In the genomic region with DNA sequence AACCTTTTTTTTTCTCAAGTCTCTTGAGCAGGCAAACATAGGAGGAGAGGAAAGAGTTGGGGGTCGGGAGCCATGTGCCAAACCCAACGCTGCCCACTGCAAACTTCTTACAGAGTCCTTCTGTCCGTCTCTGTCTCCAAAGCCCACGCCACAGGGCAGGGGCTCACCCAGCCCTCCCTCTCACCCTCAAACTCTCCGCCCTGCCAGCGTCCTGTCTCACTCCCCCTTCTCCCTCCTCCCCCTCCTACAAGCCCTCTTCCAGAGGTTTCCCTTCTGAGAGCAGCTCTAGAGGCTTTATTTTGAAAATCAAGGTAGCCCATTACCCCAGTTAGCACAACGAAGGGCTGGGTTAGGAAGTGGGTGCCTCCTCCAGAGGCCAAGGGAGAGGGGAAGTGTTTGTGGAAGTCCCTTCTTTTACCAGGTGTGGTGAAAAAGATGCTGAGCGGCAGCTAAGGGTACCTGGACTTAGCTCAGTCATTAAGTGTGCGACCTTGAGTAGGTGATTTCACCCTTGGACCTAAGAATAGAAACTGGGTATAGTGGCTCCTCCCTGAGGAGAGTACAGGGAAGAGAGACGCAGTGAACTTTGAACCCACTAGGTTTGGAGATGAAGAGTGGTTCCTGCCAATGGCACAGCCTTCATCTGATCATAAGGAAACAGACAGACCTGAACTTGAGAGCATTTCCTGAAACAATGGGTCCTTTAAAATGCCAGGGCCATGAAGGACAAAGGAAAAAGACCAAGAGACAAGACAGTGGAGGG, we compare ENCODE assay signal across 23 cellular contexts.
DNase-seq lines count a peak whose midpoint lies in the region; ATAC-seq, FAIRE-seq and TF ChIP-seq lines count a peak whose summit lies in the region.
"Had no signal": no experiment of that assay in that cellular context is flagged by ENCODE, and none has a peak within 500 bp of the region (broad histone marks: within the 10 kb centered on the region; RNA-seq: fewer than 3 reads in every experiment).

No MANE protein-coding gene starts in this region.

- H2BK20ac ChIP-seq in H1 (ENCODE audit: low read length), result peak overlapping the region; percentile 83; the same call in 1 of the 2 replicates

- no peak overlapping the region for H4K91ac ChIP-seq in H1 (replicated peaks; ENCODE audit: insufficient read length, low read length)

- H3K4me3 Mint-ChIP-seq in activated naive CD8-positive, alpha-beta T cell treated with anti-CD3 and anti-CD28 coated beads for 36 hours, result no peak overlapping the region
- no peak overlapping the region for H3K4me3 Mint-ChIP-seq in activated naive CD8-positive, alpha-beta T cell treated with anti-CD3 and anti-CD28 coated beads, Interleukin-2, amount 50 U/mL, for 24 hours
- H3K4me3 Mint-ChIP-seq in activated naive CD4-positive, alpha-beta T cell treated with anti-CD3 and anti-CD28 coated beads for 36 hours, result no peak overlapping the region
- H3K4me3 Mint-ChIP-seq: brain; CD4-positive, alpha-beta T cell had no signal

- H2BK120ac ChIP-seq in H1 (replicated peaks; ENCODE audit: low read depth, low read length), result no peak overlapping the region

- H2AFZ ChIP-seq in H1 (ENCODE audit: low read length), result peak overlapping the region; percentile 74
- H2AFZ ChIP-seq: GM23248 had no signal

- TF ChIP-seq POLR2A in H1 (IDR thresholded peaks at IDR 0.05; ENCODE audit: control extremely low read depth in 1 of 2, low read depth in 2 of 2, low read length in 2 of 2) (no peak), upper lobe of left lung (IDR thresholded peaks at IDR 0.05) (no peak)

- peak in 1 of 2 experiments; percentile 22; a peak in 1 of 4 replicates for TF ChIP-seq RAD21 in H1 (IDR thresholded peaks at IDR 0.05 in 1 of 2, conservative IDR thresholded peaks at IDR 0.05 in 1 of 2; ENCODE audit: low read depth in 2 of 2, low read length in 2 of 2)

- no peak for ATAC-seq in activated naive CD8-positive, alpha-beta T cell treated with anti-CD3 and anti-CD28 coated beads, Interleukin-2, amount 50 U/mL, for 24 hours
- ATAC-seq in upper lobe of left lung (ENCODE audit: low FRiP score in 2 of 2), result no peak

- no peaks in the 10 kb centered on the region for H3K9me3 ChIP-seq in H1 (ENCODE audit: insufficient read depth in 2 of 2, low read depth in 1 of 2, low read length in 1 of 2)
- H3K9me3 ChIP-seq in mucosa of rectum (ENCODE audit: control insufficient read depth in 2 of 2, low read length in 2 of 2), result peaks cover 0 to 4% of the 10 kb centered on the region in 2 donors
- H3K9me3 ChIP-seq in upper lobe of left lung, result no peaks in the 10 kb centered on the region

- H3K27me3 ChIP-seq in H1 (replicated peaks in 1 of 4; ENCODE audit: control insufficient read depth in 3 of 4, extremely low read depth in 1 of 4, insufficient read depth in 3 of 4, low read length in 3 of 4) (peaks cover 0 to 3% (median 0%) of the 10 kb centered on the region in 4 experiments; a peak in 2 of 7 replicates), mucosa of rectum (ENCODE audit: control insufficient read depth in 2 of 2, insufficient read depth in 2 of 2, low read length in 2 of 2) (no peaks in the 10 kb centered on the region), upper lobe of left lung (no peaks in the 10 kb centered on the region)

- H3K4me1 Mint-ChIP-seq in activated naive CD8-positive, alpha-beta T cell treated with anti-CD3 and anti-CD28 coated beads for 36 hours, result peaks cover 6% of the 10 kb centered on the region
- peaks cover 13% of the 10 kb centered on the region for H3K4me1 Mint-ChIP-seq in activated naive CD8-positive, alpha-beta T cell treated with anti-CD3 and anti-CD28 coated beads, Interleukin-2, amount 50 U/mL, for 24 hours
- H3K4me1 Mint-ChIP-seq in activated naive CD4-positive, alpha-beta T cell treated with anti-CD3 and anti-CD28 coated beads for 36 hours (ENCODE audit: low read depth), result peaks cover 8% of the 10 kb centered on the region

- H3K27ac Mint-ChIP-seq in activated naive CD8-positive, alpha-beta T cell treated with anti-CD3 and anti-CD28 coated beads for 36 hours, result peak overlapping the region; percentile 9
- H3K27ac Mint-ChIP-seq in activated naive CD8-positive, alpha-beta T cell treated with anti-CD3 and anti-CD28 coated beads, Interleukin-2, amount 50 U/mL, for 24 hours, result no peak overlapping the region
- H3K27ac Mint-ChIP-seq in activated naive CD4-positive, alpha-beta T cell treated with anti-CD3 and anti-CD28 coated beads for 36 hours, result no peak overlapping the region
- H3K27ac Mint-ChIP-seq: CD4-positive, alpha-beta T cell had no signal

- FAIRE-seq in H1 (lab: Jason Lieb, UNC), result no peak

- no peaks in the 10 kb centered on the region for H3K36me3 Mint-ChIP-seq in activated naive CD8-positive, alpha-beta T cell treated with anti-CD3 and anti-CD28 coated beads for 36 hours
- no peaks in the 10 kb centered on the region for H3K36me3 Mint-ChIP-seq in activated naive CD8-positive, alpha-beta T cell treated with anti-CD3 and anti-CD28 coated beads, Interleukin-2, amount 50 U/mL, for 24 hours (ENCODE audit: low read depth)
- H3K36me3 Mint-ChIP-seq in activated naive CD4-positive, alpha-beta T cell treated with anti-CD3 and anti-CD28 coated beads for 36 hours (ENCODE audit: low read depth), result no peaks in the 10 kb centered on the region
- H3K36me3 Mint-ChIP-seq: brain had no signal

- H3K18ac ChIP-seq in H1 (ENCODE audit: extremely low read depth, low read length), result 0 out of 2 replicates have a peak overlapping the region, but pooled peaks have one; percentile 28

- H3K4me3 ChIP-seq in H1 (ENCODE audit: extremely low read depth in 1 of 4, insufficient read depth in 2 of 4, low read depth in 3 of 4, low read length in 4 of 4) (no peak overlapping the region), mucosa of rectum (ENCODE audit: low read length in 2 of 2) (no peak overlapping the region), upper lobe of left lung (no peak overlapping the region)
- H3K4me3 ChIP-seq: GM23248 had no signal

- no peak for TF ChIP-seq EP300 in H1 (IDR thresholded peaks at IDR 0.05; ENCODE audit: borderline replicate concordance in 1 of 2, low read depth in 2 of 2, low read length in 2 of 2)
- no peak for TF ChIP-seq EP300 in upper lobe of left lung (IDR thresholded peaks at IDR 0.05)

- H3K36me3 ChIP-seq in H1 (ENCODE audit: control insufficient read depth in 2 of 4, insufficient read depth in 4 of 4, low read length in 3 of 4), result no peaks in the 10 kb centered on the region
- no peaks in the 10 kb centered on the region for H3K36me3 ChIP-seq in mucosa of rectum (ENCODE audit: control insufficient read depth in 2 of 2, insufficient read depth in 2 of 2, low read length in 2 of 2)
- no peaks in the 10 kb centered on the region for H3K36me3 ChIP-seq in upper lobe of left lung

- H3K27me3 Mint-ChIP-seq in activated naive CD8-positive, alpha-beta T cell treated with anti-CD3 and anti-CD28 coated beads for 36 hours, result no peaks in the 10 kb centered on the region
- H3K27me3 Mint-ChIP-seq in activated naive CD8-positive, alpha-beta T cell treated with anti-CD3 and anti-CD28 coated beads, Interleukin-2, amount 50 U/mL, for 24 hours, result no peaks in the 10 kb centered on the region
- H3K27me3 Mint-ChIP-seq in activated naive CD4-positive, alpha-beta T cell treated with anti-CD3 and anti-CD28 coated beads for 36 hours (ENCODE audit: low read depth), result no peaks in the 10 kb centered on the region
- H3K27me3 Mint-ChIP-seq: CD4-positive, alpha-beta T cell had no signal

- H3K23ac ChIP-seq in H1 (ENCODE audit: insufficient read length), result no peak overlapping the region

- H3K56ac ChIP-seq in H1 (replicated peaks; ENCODE audit: insufficient read length, low read depth, low read length), result no peak overlapping the region

- TF ChIP-seq CTCF in H1 (IDR thresholded peaks at IDR 0.05; ENCODE audit: control extremely low read depth in 1 of 3, insufficient read depth in 1 of 3, low read depth in 1 of 3, low read length in 3 of 3) (no peak), upper lobe of left lung (IDR thresholded peaks at IDR 0.05) (no peak)

- H3K4me2 ChIP-seq in H1 (ENCODE audit: insufficient read depth in 1 of 2, low read depth in 2 of 2, low read length in 2 of 2), result no peak overlapping the region

- H4K5ac ChIP-seq in H1 (ENCODE audit: insufficient read length, low read depth, low read length), result no peak overlapping the region

- H3K4ac ChIP-seq in H1 (replicated peaks; ENCODE audit: insufficient read length, low read depth, low read length), result no peak overlapping the region

- WGBS in H1 (ENCODE audit: extremely low coverage in 1 of 2, insufficient coverage in 1 of 2, insufficient read length in 1 of 2, insufficient replicate concordance in 2 of 2, low coverage in 1 of 2, low lambda C conversion rate in 2 of 2, missing lambda C conversion rate in 1 of 2), 2 experiments, result 66% methylated on average over 9 of the region's 10 CpGs; no CpG with 5 or more reads in 1 of the 2 experiments
- WGBS in upper lobe of left lung, 2 donors, result 62 to 78% methylated on average over 10 of the region's 10 CpGs

- H2AK5ac ChIP-seq in H1 (ENCODE audit: low read depth, low read length), result no peak overlapping the region

- H4K8ac ChIP-seq in H1 (ENCODE audit: extremely low read depth, insufficient read depth, low read length), result no peak overlapping the region

- peaks cover 2 to 6% (median 3%) of the 10 kb centered on the region in 4 experiments; a peak in 3 of 7 replicates for H3K4me1 ChIP-seq in H1 (replicated peaks in 1 of 4; ENCODE audit: control insufficient read depth in 3 of 4, insufficient read depth in 4 of 4, low read length in 3 of 4)
- peaks cover 29 to 48% of the 10 kb centered on the region in 2 donors for H3K4me1 ChIP-seq in mucosa of rectum (ENCODE audit: control insufficient read depth in 2 of 2, insufficient read depth in 2 of 2, low read length in 2 of 2)
- H3K4me1 ChIP-seq in upper lobe of left lung, result peaks cover 6 to 26% (median 18%) of the 10 kb centered on the region in 4 donors

- no peak overlapping the region for H2BK12ac ChIP-seq in H1 (ENCODE audit: low read depth, low read length)

- H4K20me1 ChIP-seq in H1 (replicated peaks in 1 of 2; ENCODE audit: control insufficient read depth in 1 of 2, insufficient read depth in 2 of 2, low read length in 2 of 2), result no peaks in the 10 kb centered on the region

- no peak overlapping the region for H2BK5ac ChIP-seq in H1 (ENCODE audit: low read depth, low read length)

- H3K9me3 Mint-ChIP-seq in activated naive CD8-positive, alpha-beta T cell treated with anti-CD3 and anti-CD28 coated beads for 36 hours, result peaks cover 4% of the 10 kb centered on the region
- H3K9me3 Mint-ChIP-seq in activated naive CD8-positive, alpha-beta T cell treated with anti-CD3 and anti-CD28 coated beads, Interleukin-2, amount 50 U/mL, for 24 hours, result peaks cover 5% of the 10 kb centered on the region
- H3K9me3 Mint-ChIP-seq in activated naive CD4-positive, alpha-beta T cell treated with anti-CD3 and anti-CD28 coated beads for 36 hours, result peaks cover 7% of the 10 kb centered on the region

- no peaks in the 10 kb centered on the region for H3K79me1 ChIP-seq in H1 (ENCODE audit: low read depth, low read length)

- DNase-seq in activated naive CD8-positive, alpha-beta T cell treated with anti-CD3 and anti-CD28 coated beads for 36 hours, result no peak
- no peak for DNase-seq in activated naive CD8-positive, alpha-beta T cell treated with anti-CD3 and anti-CD28 coated beads, Interleukin-2, amount 50 U/mL, for 24 hours
- no peak for DNase-seq in H1 (ENCODE audit: low read depth in 1 of 2, low spot score in 2 of 2)
- no peak for DNase-seq in upper lobe of left lung
- no peak for DNase-seq in activated CD4-positive, CD25-positive, alpha-beta regulatory T cell treated with anti-CD3 and anti-CD28 coated beads, Interleukin-2, amount 50 U/mL, for 72 hours
- DNase-seq in activated naive CD4-positive, alpha-beta T cell treated with anti-CD3 and anti-CD28 coated beads for 36 hours, result no peak
- no peak for DNase-seq in stimulated activated CD4-positive, alpha-beta T cell treated with anti-CD3 and anti-CD28 coated beads, Interleukin-2, amount 100 ng/mL, for 24 hours
- DNase-seq: 8988T; activated CD4-positive, alpha-beta T cell treated with anti-CD3 and anti-CD28 coated beads, Interleukin-2, amount 50 U/mL, for 4 hours; activated CD8-positive, alpha-beta memory T cell treated with anti-CD3 and anti-CD28 coated beads, Interleukin-2, amount 50 U/mL, for 48 hours; CD4-positive, alpha-beta T cell; effector CD8-positive, alpha-beta T cell; erythroblast; GM23248; head of caudate nucleus; NCI-H1092 treated with DMSO at 0.1 percent for 48 hours; NCI-H1930; NCI-H2227 treated with DMSO at 0.1 percent for 48 hours; stimulated activated CD8-positive, alpha-beta memory T cell treated with anti-CD3 and anti-CD28 coated beads, Interleukin-4, amount 100 ng/mL, for 48 hours; T1000; trophoblast cell had no signal

- intact Hi-C loops in activated naive CD4-positive, alpha-beta T cell treated with anti-CD3 and anti-CD28 coated beads for 36 hours (cut with micrococcal nuclease), result no loop called here

- POLR2A ChIA-PET in H1 (lab: Charles Lee; ENCODE audit: partially characterized antibody), result no interaction called here

- no peak overlapping the region for H3K27ac ChIP-seq in H1 (ENCODE audit: low read depth, low read length)
- peak overlapping the region; percentile 85 to 88 for H3K27ac ChIP-seq in mucosa of rectum (ENCODE audit: low read depth in 2 of 2, low read length in 2 of 2)
- peak overlapping the region in 3 of 4 donors; percentile 51 to 85 (median 78) for H3K27ac ChIP-seq in upper lobe of left lung
- H3K27ac ChIP-seq: GM23248 had no signal

- H3K9ac ChIP-seq in H1 (replicated peaks in 1 of 4; ENCODE audit: extremely low read depth in 1 of 4, low read depth in 3 of 4, low read length in 3 of 4) (no peak overlapping the region), mucosa of rectum (ENCODE audit: low read depth in 1 of 2, low read length in 2 of 2) (peak overlapping the region in 1 of 2 donors; percentile 34)
- H3K9ac ChIP-seq: GM23248 had no signal

- H3K14ac ChIP-seq in H1 (ENCODE audit: insufficient read length), result no peak overlapping the region

- no peaks in the 10 kb centered on the region for H3K79me2 ChIP-seq in H1 (ENCODE audit: control insufficient read depth in 1 of 2, insufficient read depth in 2 of 2, low read length in 2 of 2)

- H2BK15ac ChIP-seq in H1 (ENCODE audit: low read length), result peak overlapping the region; percentile 29; the same call in 1 of the 2 replicates

- CTCF ChIA-PET in H1 (lab: Charles Lee; ENCODE audit: partially characterized antibody), result interaction anchor here (0.6 to 1.5 kb wide), 4 partner anchors 14 to 56 kb away, joined by 3 to 7 read pairs (median 3); no protein-coding TSS in a partner anchor
- CTCF ChIA-PET in activated naive CD4-positive, alpha-beta T cell treated with anti-CD3 and anti-CD28 coated beads for 36 hours (lab: Charles Lee), result interaction anchor here (0.6 kb wide), 1 partner anchor 74 kb away, joined by 3 read pairs; no protein-coding TSS in a partner anchor

- no peaks in the 10 kb centered on the region for H3K23me2 ChIP-seq in H1 (ENCODE audit: low read depth, low read length)
